ENCODE assay signal across 9 cellular contexts in genomic region chr22:22884010-22884887, GRCh38. TPM values are rescaled to one million over a fixed set of nuclear protein-coding genes. Genes with fewer than 3 reads are reported as not detected.
DNase-seq lines count a peak whose midpoint lies in the region; ATAC-seq and TF ChIP-seq lines count a peak whose summit lies in the region.
"Had no signal": no experiment of that assay in that cellular context is flagged by ENCODE, and none has a peak within 500 bp of the region (broad histone marks: within the 10 kb centered on the region; RNA-seq: fewer than 3 reads in every experiment).

No MANE protein-coding gene starts in this region.

- H3K27me3 Mint-ChIP-seq in Calu3 (ENCODE audit: unreplicated experiment) = peaks cover 89% of the 10 kb centered on the region
- H3K27me3 Mint-ChIP-seq in activated CD4-positive, alpha-beta T cell treated with anti-CD3 and anti-CD28 coated beads, Interleukin-2, amount 10 ng/mL, durations not matched to agents 7 days and 5 days = peaks cover 26% of the 10 kb centered on the region

- H3K27ac Mint-ChIP-seq in Calu3 (ENCODE audit: unreplicated experiment) = no peak overlapping the region
- H3K27ac Mint-ChIP-seq in activated CD4-positive, alpha-beta T cell treated with anti-CD3 and anti-CD28 coated beads, Interleukin-2, amount 10 ng/mL, durations not matched to agents 7 days and 5 days = no peak overlapping the region

- POLR2A ChIA-PET in activated CD4-positive, alpha-beta T cell treated with anti-CD3 and anti-CD28 coated beads, Interleukin-2, amount 10 ng/mL, durations not matched to agents 7 days and 5 days (lab: Charles Lee) = interaction anchor here (0.6 kb wide), 1 partner anchor 24 kb away, joined by 5 read pairs; no protein-coding TSS in a partner anchor

- CTCF ChIA-PET in Calu3 (lab: Charles Lee) = interaction anchor here (0.7 to 2.5 kb wide), 22 partner anchors 13 to 454 kb away, joined by 3 to 41 read pairs (median 4); no protein-coding TSS in a partner anchor
- CTCF ChIA-PET in activated CD4-positive, alpha-beta T cell treated with anti-CD3 and anti-CD28 coated beads, Interleukin-2, amount 10 ng/mL, durations not matched to agents 7 days and 5 days (lab: Charles Lee) = interaction anchor here (0.5 to 6.4 kb wide), 37 partner anchors 10 to 265 kb away, joined by 3 to 41 read pairs (median 5); no protein-coding TSS in a partner anchor

- H3K4me3 Mint-ChIP-seq in Calu3 (ENCODE audit: low read depth, unreplicated experiment) = no peak overlapping the region
- no peak overlapping the region for H3K4me3 Mint-ChIP-seq in activated CD4-positive, alpha-beta T cell treated with anti-CD3 and anti-CD28 coated beads, Interleukin-2, amount 10 ng/mL, durations not matched to agents 7 days and 5 days

- ATAC-seq in HG02571 (IDR thresholded peaks at IDR 0.05; ENCODE audit: unreplicated experiment) = peak; percentile 31
- ATAC-seq in GM18858 (IDR thresholded peaks at IDR 0.05; ENCODE audit: unreplicated experiment) = no peak

- DNase-seq in Calu3 = peak; percentile 78
- DNase-seq in NCI-H526 treated with DMSO at 0.1 percent for 48 hours (lab: John Stamatoyannopoulos, UW) = peak; percentile 3
- peak; percentile 85 for DNase-seq in activated CD4-positive, alpha-beta T cell treated with anti-CD3 and anti-CD28 coated beads, Interleukin-2, amount 10 ng/mL, durations not matched to agents 7 days and 5 days
- peak; percentile 81 for DNase-seq in ecto neural progenitor cell (ENCODE audit: low spot score)
- DNase-seq in lung microvascular endothelial cell (ENCODE audit: low read depth in 2 of 2) = peak; percentile 65 to 72
- peak; percentile 35 to 48 for DNase-seq in stimulated activated CD8-positive, alpha-beta memory T cell treated with anti-CD3 and anti-CD28 coated beads, Interleukin-7, amount 100 ng/mL, for 4 hours (ENCODE audit: low read depth in 2 of 2)

- H3K4me1 Mint-ChIP-seq in Calu3 (ENCODE audit: low read depth, unreplicated experiment) = no peaks in the 10 kb centered on the region
- H3K4me1 Mint-ChIP-seq in activated CD4-positive, alpha-beta T cell treated with anti-CD3 and anti-CD28 coated beads, Interleukin-2, amount 10 ng/mL, durations not matched to agents 7 days and 5 days = peaks cover 14% of the 10 kb centered on the region

- peak; percentile 67 for TF ChIP-seq CTCF in Calu3 (IDR thresholded peaks at IDR 0.05; ENCODE audit: unreplicated experiment)

- no TSS peak for BruUV-seq in Calu3 (replicated peaks; lab: Mats Ljungman, UMichigan)

- intact Hi-C loops in Calu3 (cut with micrococcal nuclease; ENCODE audit: unreplicated experiment) = loop anchor here (10.0 kb wide), 1 partner anchor 419 kb away; no protein-coding TSS in a partner anchor

- no peaks in the 10 kb centered on the region for H3K9me3 Mint-ChIP-seq in Calu3 (ENCODE audit: low read depth, unreplicated experiment)
- no peaks in the 10 kb centered on the region for H3K9me3 Mint-ChIP-seq in activated CD4-positive, alpha-beta T cell treated with anti-CD3 and anti-CD28 coated beads, Interleukin-2, amount 10 ng/mL, durations not matched to agents 7 days and 5 days

- no peaks in the 10 kb centered on the region for H3K36me3 Mint-ChIP-seq in Calu3 (ENCODE audit: insufficient read depth, unreplicated experiment)
- H3K36me3 Mint-ChIP-seq in activated CD4-positive, alpha-beta T cell treated with anti-CD3 and anti-CD28 coated beads, Interleukin-2, amount 10 ng/mL, durations not matched to agents 7 days and 5 days (ENCODE audit: low read depth) = no peaks in the 10 kb centered on the region

RNA-seq across cellular contexts. Expression of gene IGLL5, which starts 3.4 kb away (rescaled TPM):
- total RNA-seq in Calu3 (2022) (not detected in 2 replicates), lung microvascular endothelial cell (not detected in 2 replicates)
- total RNA-seq in activated CD4-positive, alpha-beta T cell treated with anti-CD3 and anti-CD28 coated beads, Interleukin-2, amount 10 ng/mL, durations not matched to agents 7 days and 5 days = not detected
- total RNA-seq: T-helper 1 cell treated with Interleukin-12 subunit alpha and Interleukin-12 subunit beta and Interleukin-4 antibody, amounts not matched to agents 30 ng/mL and 1 ng/mL, for 36 hours had no signal

Comparison
In these comparisons a context has a peak if more than half of its experiments do, and no peak if none do; other contexts are left out.
1. DNase-seq: peak in every context shown above with its lines; median percentile 85 in activated CD4-positive, alpha-beta T cell treated with anti-CD3 and anti-CD28 coated beads, Interleukin-2, amount 10 ng/mL, durations not matched to agents 7 days and 5 days; 81 in ecto neural progenitor cell; 78 in Calu3; 68 in lung microvascular endothelial cell; 42 in stimulated activated CD8-positive, alpha-beta memory T cell treated with anti-CD3 and anti-CD28 coated beads, Interleukin-7, amount 100 ng/mL, for 4 hours; 3 in NCI-H526 treated with DMSO at 0.1 percent for 48 hours.